In the genomic region with DNA sequence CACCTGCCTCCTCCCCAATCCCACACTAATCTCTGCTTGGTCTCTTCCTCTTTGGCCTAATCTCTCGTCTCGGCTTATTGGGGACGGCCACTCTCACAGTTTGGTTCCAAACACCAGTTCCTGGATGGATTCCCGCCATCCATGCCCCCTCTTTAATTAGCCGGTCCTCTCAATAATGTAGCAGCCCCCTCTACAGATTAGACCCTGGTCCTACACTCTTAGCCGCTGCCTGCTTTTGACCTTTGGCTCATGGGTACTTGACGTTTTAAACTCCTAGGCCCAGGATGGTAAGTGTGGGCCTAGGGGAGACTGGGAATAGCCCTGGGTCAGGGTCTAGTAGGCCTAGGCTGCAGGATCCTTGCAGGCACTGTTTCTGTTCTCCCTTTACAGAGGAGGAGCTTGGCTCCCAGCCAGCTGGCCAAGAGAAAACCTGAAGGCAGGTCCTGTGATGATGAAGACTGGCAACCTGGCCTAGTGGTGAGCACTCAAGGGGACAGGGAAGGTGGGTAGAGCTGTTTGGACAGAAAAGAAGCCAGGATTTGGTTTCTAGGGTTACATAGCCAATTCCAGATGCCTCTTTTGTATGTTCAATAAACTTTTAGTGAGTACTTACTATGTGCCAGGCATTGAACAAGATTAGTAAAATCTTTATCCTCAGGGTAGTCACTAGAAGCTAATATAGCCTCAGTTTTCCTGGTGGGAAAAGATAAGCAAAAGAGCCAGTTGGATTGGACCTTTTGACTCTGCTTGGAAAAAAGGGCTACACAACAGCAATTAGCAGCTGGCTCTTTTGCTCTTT, we compare ENCODE assay signal across 6 cellular contexts. TPM values are rescaled to one million over a fixed set of nuclear protein-coding genes. Genes with fewer than 3 reads are reported as not detected.
DNase-seq lines count a peak whose midpoint lies in the region; ATAC-seq and TF ChIP-seq lines count a peak whose summit lies in the region.

No MANE protein-coding gene starts in this region.

- peaks cover 22% of the 10 kb centered on the region for H3K36me3 ChIP-seq in SJCRH30

- H3K9me3 Mint-ChIP-seq in glutamatergic neuron (ENCODE audit: unreplicated experiment): no peaks in the 10 kb centered on the region

- DNase-seq in AML-193 (lab: John Stamatoyannopoulos, UW) (peak; percentile 9 to 13), SJCRH30 (peak; percentile 73 to 80), glutamatergic neuron (peak; percentile 17)
- DNase-seq in stimulated activated naive CD8-positive, alpha-beta T cell treated with anti-CD3 and anti-CD28 coated beads, Interleukin-15, Interleukin-2, amounts not matched to agents 100 U/mL and 50 U/mL, for 24 hours: peak; percentile 56

- H3K27ac Mint-ChIP-seq in glutamatergic neuron (ENCODE audit: unreplicated experiment): no peak overlapping the region

- peak overlapping the region; percentile 79 for H3K4me3 ChIP-seq in SJCRH30

- no peaks in the 10 kb centered on the region for H3K9me3 ChIP-seq in SJCRH30 (replicated peaks)

- peak overlapping the region; percentile 84 for H3K27ac ChIP-seq in SJCRH30

- no peaks in the 10 kb centered on the region for H3K36me3 Mint-ChIP-seq in glutamatergic neuron (ENCODE audit: unreplicated experiment)

- H3K27me3 ChIP-seq in SJCRH30: no peaks in the 10 kb centered on the region

- H3K4me1 ChIP-seq in SJCRH30: peaks cover 9% of the 10 kb centered on the region

- ATAC-seq in HG03354 (IDR thresholded peaks at IDR 0.05; ENCODE audit: poor library complexity, severe bottlenecking, unreplicated experiment) (peak; percentile 19), GM21576 (IDR thresholded peaks at IDR 0.05; ENCODE audit: unreplicated experiment) (no peak)
- no peak for ATAC-seq in stimulated activated naive CD8-positive, alpha-beta T cell treated with anti-CD3 and anti-CD28 coated beads, Interleukin-15, Interleukin-2, amounts not matched to agents 100 U/mL and 50 U/mL, for 24 hours

- no peaks in the 10 kb centered on the region for H3K27me3 Mint-ChIP-seq in glutamatergic neuron (ENCODE audit: unreplicated experiment)

- no peak for TF ChIP-seq CTCF in glutamatergic neuron (IDR thresholded peaks at IDR 0.05; ENCODE audit: partially characterized antibody, unreplicated experiment)

- H3K4me3 Mint-ChIP-seq in glutamatergic neuron (ENCODE audit: unreplicated experiment): peak overlapping the region; percentile 88

- H3K4me1 Mint-ChIP-seq in glutamatergic neuron (ENCODE audit: low read depth, unreplicated experiment): no peaks in the 10 kb centered on the region

RNA-seq across cellular contexts. Expression of gene RAD54L, which starts 0.8 kb away (rescaled TPM):
- total RNA-seq in SJCRH30 (2014; rRNA removed; shearing (Covaris generic)): 25.7 and 30.3 TPM in 2 replicates
- 4.6 TPM for total RNA-seq in glutamatergic neuron (ENCODE audit: unreplicated experiment)

RNA-seq across cellular contexts. Expression of gene LURAP1, which starts 45.2 kb away (rescaled TPM):
- total RNA-seq in SJCRH30 (2014; rRNA removed; shearing (Covaris generic)): 2.8 and 3.3 TPM in 2 replicates
- total RNA-seq in glutamatergic neuron (ENCODE audit: unreplicated experiment): 0.29 TPM

RNA-seq across cellular contexts. Expression of gene POMGNT1, which starts 50.1 kb away (rescaled TPM):
- 53.3 TPM in 2 replicates for total RNA-seq in SJCRH30 (2014; rRNA removed; shearing (Covaris generic))
- 70.2 TPM for total RNA-seq in glutamatergic neuron (ENCODE audit: unreplicated experiment)

RNA-seq across cellular contexts. Expression of gene LRRC41, which starts 55.1 kb away (rescaled TPM):
- 71.1 and 73.5 TPM in 2 replicates for total RNA-seq in SJCRH30 (2014; rRNA removed; shearing (Covaris generic))
- 77.9 TPM for total RNA-seq in glutamatergic neuron (ENCODE audit: unreplicated experiment)

RNA-seq across cellular contexts. Expression of gene UQCRH, which starts 55.2 kb away (rescaled TPM):
- total RNA-seq in SJCRH30 (2014; rRNA removed; shearing (Covaris generic)): 828 and 880 TPM in 2 replicates
- total RNA-seq in glutamatergic neuron (ENCODE audit: unreplicated experiment): 271 TPM

Comparison
In these comparisons a context has a peak if more than half of its experiments do, and no peak if none do; other contexts are left out.
1. DNase-seq: peak in every context shown above with its lines; median percentile 76 in SJCRH30; 56 in stimulated activated naive CD8-positive, alpha-beta T cell treated with anti-CD3 and anti-CD28 coated beads, Interleukin-15, Interleukin-2, amounts not matched to agents 100 U/mL and 50 U/mL, for 24 hours; 17 in glutamatergic neuron; 11 in AML-193.